15 cellular contexts compared by ENCODE assay signal in genomic region chr4:187908079-187908501, GRCh38.
A peak's percentile ranks its signal among the peaks of the same experiment; 100 is the strongest.
DNase-seq lines count a peak whose midpoint lies in the region; ATAC-seq and TF ChIP-seq lines count a peak whose summit lies in the region.
"Had no signal": no experiment of that assay in that cellular context is flagged by ENCODE, and none has a peak within 500 bp of the region (broad histone marks: within the 10 kb centered on the region; RNA-seq: fewer than 3 reads in every experiment).

No MANE protein-coding gene starts in this region.

- WGBS in upper lobe of left lung, 2 donors = 86 to 90% methylated on average over 6 of the region's 6 CpGs

- DNase-seq in Ammon's horn (ENCODE audit: low spot score) = peak; percentile 10
- DNase-seq in M059J (ENCODE audit: low read depth) = peak; percentile 56
- DNase-seq in epithelial cell of esophagus (ENCODE audit: low read depth) = peak; percentile 72
- peak; percentile 7 for DNase-seq in pons (ENCODE audit: low spot score)
- DNase-seq in H4 (ENCODE audit: low spot score) = no peak
- no peak for DNase-seq in GOT3 (lab: John Stamatoyannopoulos, UW)
- no peak for DNase-seq in upper lobe of left lung
- DNase-seq: activated CD4-positive, alpha-beta T cell treated with anti-CD3 and anti-CD28 coated beads, Interleukin-2, amount 10 ng/mL, durations not matched to agents 7 days and 5 days; activated T-cell treated with anti-CD3 and anti-CD28 coated beads, Interleukin-2, amount 50 U/mL, for 72 hours; gastrocnemius medialis; KG1; NCI-H1694 had no signal

- H3K9me3 ChIP-seq in upper lobe of left lung = no peaks in the 10 kb centered on the region
- H3K9me3 ChIP-seq: adrenal gland, gastrocnemius medialis had no signal

- H3K4me1 ChIP-seq in upper lobe of left lung = no peaks in the 10 kb centered on the region
- H3K4me1 ChIP-seq: gastrocnemius medialis, parathyroid adenoma had no signal

- TF ChIP-seq EP300 in upper lobe of left lung (IDR thresholded peaks at IDR 0.05) = no peak

- H3K27me3 ChIP-seq in upper lobe of left lung = no peaks in the 10 kb centered on the region
- H3K27me3 ChIP-seq: adrenal gland, gastrocnemius medialis had no signal

- H3K4me3 ChIP-seq in epithelial cell of esophagus (ENCODE audit: low read length) (no peak overlapping the region), upper lobe of left lung (no peak overlapping the region)
- H3K4me3 ChIP-seq: adrenal gland, gastrocnemius medialis had no signal

- no peak overlapping the region for H3K27ac ChIP-seq in upper lobe of left lung
- H3K27ac ChIP-seq: gastrocnemius medialis, parathyroid adenoma had no signal

- TF ChIP-seq POLR2A in upper lobe of left lung (IDR thresholded peaks at IDR 0.05) = no peak

- no peaks in the 10 kb centered on the region for H3K36me3 ChIP-seq in upper lobe of left lung
- H3K36me3 ChIP-seq: adrenal gland, gastrocnemius medialis had no signal

- ATAC-seq in HG02973 (IDR thresholded peaks at IDR 0.05; ENCODE audit: unreplicated experiment) (no peak), upper lobe of left lung (ENCODE audit: low FRiP score in 2 of 2) (no peak)
- ATAC-seq: activated T-cell treated with anti-CD3 and anti-CD28 coated beads, Interleukin-2, amount 50 U/mL, for 72 hours; gastrocnemius medialis had no signal

- TF ChIP-seq CTCF in epithelial cell of esophagus (IDR thresholded peaks at IDR 0.05; ENCODE audit: insufficient read depth, low read depth, low read length, missing control alignments) (no peak), upper lobe of left lung (IDR thresholded peaks at IDR 0.05) (no peak)

Comparison
In these comparisons a context has a peak if more than half of its experiments do, and no peak if none do; other contexts are left out.
1. DNase-seq: peak in Ammon's horn (single experiment), M059J (single experiment), epithelial cell of esophagus (single experiment) and pons (single experiment); none in H4 (single experiment), GOT3 (single experiment) and upper lobe of left lung (0 of 2).